In genomic region chr3:115692887-115693524, GRCh38 we compare ENCODE assay signal across 9 cellular contexts.
DNase-seq lines count a peak whose midpoint lies in the region; ATAC-seq, FAIRE-seq and TF ChIP-seq lines count a peak whose summit lies in the region.
"Had no signal": no experiment of that assay in that cellular context is flagged by ENCODE, and none has a peak within 500 bp of the region (broad histone marks: within the 10 kb centered on the region; RNA-seq: fewer than 3 reads in every experiment).

No MANE protein-coding gene starts in this region.

- no peak overlapping the region for H3K18ac ChIP-seq in H1 (ENCODE audit: extremely low read depth, low read length)

- H3K9ac ChIP-seq in H1 (replicated peaks in 1 of 4; ENCODE audit: extremely low read depth in 1 of 4, low read depth in 3 of 4, low read length in 3 of 4) = no peak overlapping the region

- ATAC-seq in GM19468 (IDR thresholded peaks at IDR 0.05; ENCODE audit: extremely low read depth, unreplicated experiment) (peak; percentile 75), HG03571 (IDR thresholded peaks at IDR 0.05; ENCODE audit: unreplicated experiment) (peak; percentile 92), mucosa of descending colon (peak; percentile 96)
- ATAC-seq in activated CD8-positive, alpha-beta T cell treated with anti-CD3 and anti-CD28 coated beads for 36 hours = peak; percentile 95

- H2BK12ac ChIP-seq in H1 (ENCODE audit: low read depth, low read length) = no peak overlapping the region

- no peaks in the 10 kb centered on the region for H3K9me3 Mint-ChIP-seq in activated CD8-positive, alpha-beta T cell treated with anti-CD3 and anti-CD28 coated beads for 36 hours

- in situ Hi-C loops in Caki2 (cut with HindIII; ENCODE audit: low pct_unique_long_range_greater_than_20kb, low sequenced_read_pairs) = no loop called here

- CTCF ChIA-PET in activated CD8-positive, alpha-beta T cell treated with anti-CD3 and anti-CD28 coated beads for 36 hours (lab: Charles Lee) = interaction anchor here (0.7 to 2.5 kb wide), 24 partner anchors 10 to 651 kb away, joined by 3 to 27 read pairs (median 3); no protein-coding TSS in a partner anchor
- CTCF ChIA-PET in H1 (lab: Charles Lee; ENCODE audit: partially characterized antibody) = interaction anchor here (0.8 to 2.4 kb wide), 25 partner anchors 9 to 606 kb away, joined by 3 to 19 read pairs (median 4); no protein-coding TSS in a partner anchor

- H4K91ac ChIP-seq in H1 (replicated peaks; ENCODE audit: insufficient read length, low read length) = no peak overlapping the region

- peak; percentile 85 for TF ChIP-seq CTCF in activated CD8-positive, alpha-beta T cell treated with anti-CD3 and anti-CD28 coated beads for 36 hours (IDR thresholded peaks at IDR 0.05)
- peak; percentile 61 to 89 (median 83) for TF ChIP-seq CTCF in H1 (IDR thresholded peaks at IDR 0.05; ENCODE audit: control extremely low read depth in 1 of 3, insufficient read depth in 1 of 3, low read depth in 1 of 3, low read length in 3 of 3)
- TF ChIP-seq CTCF in mucosa of descending colon (IDR thresholded peaks at IDR 0.05) = peak; percentile 41

- no peaks in the 10 kb centered on the region for H3K79me1 ChIP-seq in H1 (ENCODE audit: low read depth, low read length)

- no peaks in the 10 kb centered on the region for H3K27me3 ChIP-seq in H1 (replicated peaks in 1 of 4; ENCODE audit: control insufficient read depth in 3 of 4, extremely low read depth in 1 of 4, insufficient read depth in 3 of 4, low read length in 3 of 4)

- POLR2A ChIA-PET in activated CD8-positive, alpha-beta T cell treated with anti-CD3 and anti-CD28 coated beads for 36 hours (lab: Charles Lee) = no interaction called here
- POLR2A ChIA-PET in H1 (lab: Charles Lee; ENCODE audit: partially characterized antibody) = no interaction called here

- TF ChIP-seq POLR2A in H1 (IDR thresholded peaks at IDR 0.05; ENCODE audit: control extremely low read depth in 1 of 2, low read depth in 2 of 2, low read length in 2 of 2) = no peak

- no peak for TF ChIP-seq EP300 in H1 (IDR thresholded peaks at IDR 0.05; ENCODE audit: borderline replicate concordance in 1 of 2, low read depth in 2 of 2, low read length in 2 of 2)

- no peak overlapping the region for H3K4ac ChIP-seq in H1 (replicated peaks; ENCODE audit: insufficient read length, low read depth, low read length)

- no peak overlapping the region for H2BK20ac ChIP-seq in H1 (ENCODE audit: low read length)

- H3K4me3 ChIP-seq in H1 (ENCODE audit: extremely low read depth in 1 of 4, insufficient read depth in 2 of 4, low read depth in 3 of 4, low read length in 4 of 4) (no peak overlapping the region), mucosa of descending colon (no peak overlapping the region)

- intact Hi-C loops in activated CD8-positive, alpha-beta T cell treated with anti-CD3 and anti-CD28 coated beads for 36 hours (cut with micrococcal nuclease) = loop anchor here (2.0 to 10.0 kb wide), 3 partner anchors 122 to 608 kb away; no protein-coding TSS in a partner anchor
- intact Hi-C loops in mucosa of descending colon (cut with DNase I, micrococcal nuclease) = loop anchor here (5.0 kb wide), 1 partner anchor 476 kb away; no protein-coding TSS in a partner anchor

- no peak overlapping the region for H3K14ac ChIP-seq in H1 (ENCODE audit: insufficient read length)

- H3K4me1 Mint-ChIP-seq in activated CD8-positive, alpha-beta T cell treated with anti-CD3 and anti-CD28 coated beads for 36 hours (ENCODE audit: low read depth) = no peaks in the 10 kb centered on the region

- no peak overlapping the region for H3K27ac ChIP-seq in H1 (ENCODE audit: low read depth, low read length)

- no peak overlapping the region for H3K4me3 Mint-ChIP-seq in activated CD8-positive, alpha-beta T cell treated with anti-CD3 and anti-CD28 coated beads for 36 hours

- H2AFZ ChIP-seq in H1 (ENCODE audit: low read length) = no peak overlapping the region

- peak; percentile 61 for DNase-seq in Caki2 (ENCODE audit: low read depth)
- DNase-seq in NCI-H748 (lab: John Stamatoyannopoulos, UW; ENCODE audit: unreplicated experiment) = peak; percentile 78
- peak; percentile 80 for DNase-seq in activated CD8-positive, alpha-beta T cell treated with anti-CD3 and anti-CD28 coated beads for 36 hours
- peak; percentile 41 to 84 for DNase-seq in H1 (ENCODE audit: low read depth in 1 of 2, low spot score in 2 of 2)
- peak; percentile 51 to 89 (median 60) for DNase-seq in mucosa of descending colon
- peak; percentile 15 to 23 for DNase-seq in stimulated activated CD8-positive, alpha-beta memory T cell treated with anti-CD3 and anti-CD28 coated beads, Interleukin-4, amount 100 ng/mL, for 4 hours (ENCODE audit: low read depth in 2 of 2, low spot score in 1 of 2)

- H3K36me3 ChIP-seq in H1 (ENCODE audit: control insufficient read depth in 2 of 4, insufficient read depth in 4 of 4, low read length in 3 of 4) (no peaks in the 10 kb centered on the region), mucosa of descending colon (ENCODE audit: low read depth) (no peaks in the 10 kb centered on the region)

- no peaks in the 10 kb centered on the region for H3K36me3 Mint-ChIP-seq in activated CD8-positive, alpha-beta T cell treated with anti-CD3 and anti-CD28 coated beads for 36 hours (ENCODE audit: low read depth)

- peaks cover 3% of the 10 kb centered on the region for H3K27me3 Mint-ChIP-seq in activated CD8-positive, alpha-beta T cell treated with anti-CD3 and anti-CD28 coated beads for 36 hours

- H3K27ac Mint-ChIP-seq in activated CD8-positive, alpha-beta T cell treated with anti-CD3 and anti-CD28 coated beads for 36 hours = no peak overlapping the region

- no peak overlapping the region for H2BK120ac ChIP-seq in H1 (replicated peaks; ENCODE audit: low read depth, low read length)

- no peak overlapping the region for H4K8ac ChIP-seq in H1 (ENCODE audit: extremely low read depth, insufficient read depth, low read length)

- H3K56ac ChIP-seq in H1 (replicated peaks; ENCODE audit: insufficient read length, low read depth, low read length) = no peak overlapping the region

- TF ChIP-seq RAD21 in H1 (IDR thresholded peaks at IDR 0.05 in 1 of 2, conservative IDR thresholded peaks at IDR 0.05 in 1 of 2; ENCODE audit: low read depth in 2 of 2, low read length in 2 of 2) = peak; percentile 99

- H2BK5ac ChIP-seq in H1 (ENCODE audit: low read depth, low read length) = no peak overlapping the region

- H4K5ac ChIP-seq in H1 (ENCODE audit: insufficient read length, low read depth, low read length) = no peak overlapping the region

- H3K23me2 ChIP-seq in H1 (ENCODE audit: low read depth, low read length) = no peaks in the 10 kb centered on the region

- 36% methylated on average over 8 of the region's 8 CpGs; no CpG with 5 or more reads in 1 of the 2 experiments for WGBS in H1 (ENCODE audit: extremely low coverage in 1 of 2, insufficient coverage in 1 of 2, insufficient read length in 1 of 2, insufficient replicate concordance in 2 of 2, low coverage in 1 of 2, low lambda C conversion rate in 2 of 2, missing lambda C conversion rate in 1 of 2), 2 experiments

- no peaks in the 10 kb centered on the region for H3K79me2 ChIP-seq in H1 (ENCODE audit: control insufficient read depth in 1 of 2, insufficient read depth in 2 of 2, low read length in 2 of 2)

- H3K4me1 ChIP-seq in H1 (replicated peaks in 1 of 4; ENCODE audit: control insufficient read depth in 3 of 4, insufficient read depth in 4 of 4, low read length in 3 of 4) = no peaks in the 10 kb centered on the region
- H3K4me1 ChIP-seq in mucosa of descending colon (ENCODE audit: low read depth) = no peaks in the 10 kb centered on the region

- peak; percentile 99 for FAIRE-seq in H1 (lab: Jason Lieb, UNC)
- FAIRE-seq: colon had no signal

- H3K9me3 ChIP-seq in H1 (ENCODE audit: insufficient read depth in 2 of 2, low read depth in 1 of 2, low read length in 1 of 2) (no peaks in the 10 kb centered on the region), mucosa of descending colon (no peaks in the 10 kb centered on the region)

- H3K4me2 ChIP-seq in H1 (ENCODE audit: insufficient read depth in 1 of 2, low read depth in 2 of 2, low read length in 2 of 2) = no peak overlapping the region

- no peaks in the 10 kb centered on the region for H4K20me1 ChIP-seq in H1 (replicated peaks in 1 of 2; ENCODE audit: control insufficient read depth in 1 of 2, insufficient read depth in 2 of 2, low read length in 2 of 2)

- H2AK5ac ChIP-seq in H1 (ENCODE audit: low read depth, low read length) = no peak overlapping the region

- no peak overlapping the region for H3K23ac ChIP-seq in H1 (ENCODE audit: insufficient read length)

- H2BK15ac ChIP-seq in H1 (ENCODE audit: low read length) = no peak overlapping the region

TF ChIP-seq in H1, 55 proteins besides CTCF, POLR2A, EP300 and RAD21 (continues in another document):
- TF ChIP-seq CTBP2 (IDR thresholded peaks at IDR 0.05; ENCODE audit: borderline replicate concordance, insufficient read depth, insufficient read length, low read length) (no peak), SIN3A (conservative IDR thresholded peaks at IDR 0.05 in 1 of 2, IDR thresholded peaks at IDR 0.05 in 1 of 2; ENCODE audit: low read depth in 1 of 2, low read length in 2 of 2) (0 out of 4 replicates have a peak, but pooled peaks of 1 of the 2 experiments have one; percentile 25), CHD1 (IDR thresholded peaks at IDR 0.05; ENCODE audit: low read depth, low read length) (no peak), FOSL1 (IDR thresholded peaks at IDR 0.05; ENCODE audit: insufficient read depth, low read depth, low read length) (no peak), TAF1 (IDR thresholded peaks at IDR 0.05; ENCODE audit: low read depth, low read length) (no peak), BACH1 (IDR thresholded peaks at IDR 0.05; ENCODE audit: low read length) (peak; percentile 16; the same call in 1 of the 2 replicates), CBX8 (IDR thresholded peaks at IDR 0.05; ENCODE audit: borderline replicate concordance, low read depth, low read length) (no peak), TEAD4 (IDR thresholded peaks at IDR 0.05; ENCODE audit: low read depth, low read length) (0 out of 2 replicates have a peak, but pooled peaks have one; percentile 12), SIRT6 (IDR thresholded peaks at IDR 0.05; ENCODE audit: low read length) (no peak), MAX (IDR thresholded peaks at IDR 0.05) (no peak), CEBPB (IDR thresholded peaks at IDR 0.05; ENCODE audit: low read depth, low read length) (no peak), JUND (IDR thresholded peaks at IDR 0.05; ENCODE audit: low read length) (no peak), POU5F1 (IDR thresholded peaks at IDR 0.05; ENCODE audit: low read depth, low read length) (no peak), CHD2 (IDR thresholded peaks at IDR 0.05; ENCODE audit: low read length) (no peak), YY1 (IDR thresholded peaks at IDR 0.05; ENCODE audit: low read depth, low read length) (peak; percentile 70), SUZ12 (IDR thresholded peaks at IDR 0.05; ENCODE audit: low read length) (no peak), HDAC2 (IDR thresholded peaks at IDR 0.05; ENCODE audit: borderline replicate concordance in 1 of 2, low read depth in 2 of 2, low read length in 2 of 2) (no peak)

Comparison
In these comparisons a context has a peak if more than half of its experiments do, and no peak if none do; other contexts are left out.
1. DNase-seq: peak in every context shown above with its lines; median percentile 80 in activated CD8-positive, alpha-beta T cell treated with anti-CD3 and anti-CD28 coated beads for 36 hours; 78 in NCI-H748; 62 in H1; 61 in Caki2; 60 in mucosa of descending colon; 19 in stimulated activated CD8-positive, alpha-beta memory T cell treated with anti-CD3 and anti-CD28 coated beads, Interleukin-4, amount 100 ng/mL, for 4 hours.